Comparison of ENCODE assay signal across 21 cellular contexts in the genomic region with DNA sequence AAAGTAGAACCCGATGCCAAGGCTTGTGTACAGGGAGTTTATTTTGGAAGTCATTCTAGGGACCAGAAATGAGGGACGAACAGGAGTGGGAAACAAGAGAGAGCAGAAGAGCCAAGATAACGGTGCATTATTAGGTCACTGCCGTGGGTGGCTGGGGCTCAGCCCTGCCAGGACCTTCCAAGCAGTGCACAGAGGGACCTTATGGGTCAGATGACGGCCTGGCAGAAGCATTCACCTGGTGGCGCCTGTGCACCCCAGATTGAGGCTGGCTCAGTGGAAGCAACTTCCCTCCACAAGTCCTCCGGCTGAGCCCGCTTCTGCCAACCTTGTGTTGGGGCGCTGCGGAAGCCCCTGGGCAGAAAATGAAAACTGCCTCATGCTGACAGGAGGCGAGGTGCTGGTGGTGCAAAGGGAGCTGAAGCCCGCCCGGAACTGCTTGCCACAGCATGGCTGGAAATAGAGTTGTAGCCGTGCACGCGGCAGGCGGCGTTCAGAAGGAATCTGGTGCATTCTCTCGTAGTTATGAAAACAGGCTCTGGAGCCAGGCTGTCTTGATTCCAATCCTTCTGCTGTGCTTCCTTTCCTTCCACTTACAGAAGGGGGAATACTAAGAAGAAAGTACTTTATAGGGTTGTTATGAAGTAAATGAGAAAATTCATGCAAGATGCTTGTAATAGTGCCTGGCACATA. TPM values are rescaled to one million over a fixed set of nuclear protein-coding genes. Genes with fewer than 3 reads are reported as not detected.
A peak's percentile ranks its signal among the peaks of the same experiment; 100 is the strongest.
DNase-seq lines count a peak whose midpoint lies in the region; FAIRE-seq and TF ChIP-seq lines count a peak whose summit lies in the region.
"Had no signal": no experiment of that assay in that cellular context is flagged by ENCODE, and none has a peak within 500 bp of the region (broad histone marks: within the 10 kb centered on the region; RNA-seq: fewer than 3 reads in every experiment).

No MANE protein-coding gene starts in this region.

- H3K23me2 ChIP-seq in H1 (ENCODE audit: low read depth, low read length): no peaks in the 10 kb centered on the region

- no peak overlapping the region for H4K8ac ChIP-seq in H1 (ENCODE audit: extremely low read depth, insufficient read depth, low read length)

- no peak overlapping the region for H3K4me3 Mint-ChIP-seq in neural crest cell
- H3K4me3 Mint-ChIP-seq in mesothelial cell of epicardium: no peak overlapping the region
- H3K4me3 Mint-ChIP-seq: CD4-positive, CD25-positive, alpha-beta regulatory T cell; HFFc6 had no signal

- H3K79me2 ChIP-seq in GM23248 (ENCODE audit: insufficient read depth) (no peaks in the 10 kb centered on the region), H1 (ENCODE audit: control insufficient read depth in 1 of 2, insufficient read depth in 2 of 2, low read length in 2 of 2) (no peaks in the 10 kb centered on the region)

- peaks cover 36% of the 10 kb centered on the region for H3K4me1 Mint-ChIP-seq in neural crest cell
- peaks cover 6% of the 10 kb centered on the region for H3K4me1 Mint-ChIP-seq in mesothelial cell of epicardium

- CTCF ChIA-PET in H1 (lab: Charles Lee; ENCODE audit: partially characterized antibody): interaction anchor here (1.3 to 38.2 kb wide), 5 partner anchors 12 to 132 kb away, joined by 3 to 731 read pairs (median 26); no protein-coding TSS in a partner anchor

- H3K4me1 ChIP-seq in GM23248 (ENCODE audit: insufficient read depth): no peaks in the 10 kb centered on the region
- H3K4me1 ChIP-seq in H1 (replicated peaks in 1 of 4; ENCODE audit: control insufficient read depth in 3 of 4, insufficient read depth in 4 of 4, low read length in 3 of 4): peaks cover 2 to 17% (median 6%) of the 10 kb centered on the region in 4 experiments

- no peak overlapping the region for H2BK5ac ChIP-seq in H1 (ENCODE audit: low read depth, low read length)

- H3K27me3 Mint-ChIP-seq in neural crest cell (ENCODE audit: low read depth): no peaks in the 10 kb centered on the region
- H3K27me3 Mint-ChIP-seq in mesothelial cell of epicardium (ENCODE audit: low read depth): no peaks in the 10 kb centered on the region
- H3K27me3 Mint-ChIP-seq: CD4-positive, CD25-positive, alpha-beta regulatory T cell had no signal

- H2BK120ac ChIP-seq in H1 (replicated peaks; ENCODE audit: low read depth, low read length): no peak overlapping the region

- no peak overlapping the region for H3K27ac ChIP-seq in GM23248
- no peak overlapping the region for H3K27ac ChIP-seq in H1 (ENCODE audit: low read depth, low read length)
- H3K27ac ChIP-seq: HL-60 had no signal

- H4K91ac ChIP-seq in H1 (replicated peaks; ENCODE audit: insufficient read length, low read length): no peak overlapping the region

- H4K5ac ChIP-seq in H1 (ENCODE audit: insufficient read length, low read depth, low read length): no peak overlapping the region

- TF ChIP-seq EP300 in H1 (IDR thresholded peaks at IDR 0.05; ENCODE audit: borderline replicate concordance in 1 of 2, low read depth in 2 of 2, low read length in 2 of 2): no peak

- TF ChIP-seq RAD21 in H1 (IDR thresholded peaks at IDR 0.05 in 1 of 2, conservative IDR thresholded peaks at IDR 0.05 in 1 of 2; ENCODE audit: low read depth in 2 of 2, low read length in 2 of 2): 0 out of 4 replicates have a peak, but pooled peaks of 1 of the 2 experiments have one; percentile 10

- H3K9ac ChIP-seq in GM23248: no peak overlapping the region
- no peak overlapping the region for H3K9ac ChIP-seq in H1 (replicated peaks in 1 of 4; ENCODE audit: extremely low read depth in 1 of 4, low read depth in 3 of 4, low read length in 3 of 4)

- H3K56ac ChIP-seq in H1 (replicated peaks; ENCODE audit: insufficient read length, low read depth, low read length): no peak overlapping the region

- no peaks in the 10 kb centered on the region for H3K9me3 ChIP-seq in GM23248 (ENCODE audit: low read depth)
- no peaks in the 10 kb centered on the region for H3K9me3 ChIP-seq in H1 (ENCODE audit: insufficient read depth in 2 of 2, low read depth in 1 of 2, low read length in 1 of 2)

- H3K23ac ChIP-seq in H1 (ENCODE audit: insufficient read length): no peak overlapping the region

- H3K4me3 ChIP-seq in GM23248: no peak overlapping the region
- H3K4me3 ChIP-seq in H1 (ENCODE audit: extremely low read depth in 1 of 4, insufficient read depth in 2 of 4, low read depth in 3 of 4, low read length in 4 of 4): no peak overlapping the region
- H3K4me3 ChIP-seq in lower leg skin (ENCODE audit: low read depth, poor library complexity, severe bottlenecking): no peak overlapping the region

- intact Hi-C loops in lower leg skin (cut with DNase I; ENCODE audit: low total_unique reads): no loop called here

- DNase-seq in AG08395 (ENCODE audit: low spot score) (peak; percentile 11), GM23248 (peak; percentile 52), H1 (ENCODE audit: low read depth in 1 of 2, low spot score in 2 of 2) (no peak), neural crest cell (ENCODE audit: low read depth, low spot score) (no peak), mesothelial cell of epicardium (ENCODE audit: low spot score in 2 of 2, unreplicated experiment in 2 of 2) (no peak), NCI-H1105 (lab: John Stamatoyannopoulos, UW) (no peak), HT-29 (ENCODE audit: low spot score) (no peak), lower leg skin (ENCODE audit: low spot score in 2 of 2) (no peak)
- DNase-seq: AML-193; CD4-positive, CD25-positive, alpha-beta regulatory T cell; DMS79 treated with DMSO at 0.1 percent for 48 hours; GF-D8; GOT3; HFFc6; KG1; NCI-H1092; NCI-H1694 treated with DMSO at 0.1 percent for 48 hours; NCI-H446; NCI-H774 had no signal

- no peaks in the 10 kb centered on the region for H3F3A ChIP-seq in GM23248 (ENCODE audit: insufficient read depth)

- TF ChIP-seq POLR2A in H1 (IDR thresholded peaks at IDR 0.05; ENCODE audit: control extremely low read depth in 1 of 2, low read depth in 2 of 2, low read length in 2 of 2) (no peak), lower leg skin (IDR thresholded peaks at IDR 0.05) (no peak)

- FAIRE-seq in H1 (lab: Jason Lieb, UNC): no peak
- FAIRE-seq: A204.1 had no signal

- H3K4me2 ChIP-seq in GM23248 (ENCODE audit: unreplicated experiment) (no peak overlapping the region), H1 (ENCODE audit: insufficient read depth in 1 of 2, low read depth in 2 of 2, low read length in 2 of 2) (no peak overlapping the region)

- peaks cover 21% of the 10 kb centered on the region for H3K27me3 ChIP-seq in GM23248 (replicated peaks; ENCODE audit: insufficient read depth)
- H3K27me3 ChIP-seq in H1 (replicated peaks in 1 of 4; ENCODE audit: control insufficient read depth in 3 of 4, extremely low read depth in 1 of 4, insufficient read depth in 3 of 4, low read length in 3 of 4): no peaks in the 10 kb centered on the region

- H3K9me2 ChIP-seq in GM23248 (ENCODE audit: insufficient read depth): no peaks in the 10 kb centered on the region

- H2BK20ac ChIP-seq in H1 (ENCODE audit: low read length): no peak overlapping the region

- 37 to 38% methylated on average over 19 of the region's 19 CpGs for WGBS in GM23248 (ENCODE audit: low coverage in 1 of 2, low lambda C conversion rate in 2 of 2, missing lambda C conversion rate in 2 of 2), 2 experiments
- 96% methylated on average over 19 of the region's 19 CpGs; no CpG with 5 or more reads in 1 of the 2 experiments for WGBS in H1 (ENCODE audit: extremely low coverage in 1 of 2, insufficient coverage in 1 of 2, insufficient read length in 1 of 2, insufficient replicate concordance in 2 of 2, low coverage in 1 of 2, low lambda C conversion rate in 2 of 2, missing lambda C conversion rate in 1 of 2), 2 experiments
- 89 to 91% methylated on average over 19 of the region's 19 CpGs for WGBS in lower leg skin, 2 donors

- no peak overlapping the region for H3K18ac ChIP-seq in H1 (ENCODE audit: extremely low read depth, low read length)

- H3K36me3 ChIP-seq in GM23248 (ENCODE audit: low read depth) (no peaks in the 10 kb centered on the region), H1 (ENCODE audit: control insufficient read depth in 2 of 4, insufficient read depth in 4 of 4, low read length in 3 of 4) (no peaks in the 10 kb centered on the region)

- peak overlapping the region; percentile 19; the same call in 1 of the 2 replicates for H2AFZ ChIP-seq in GM23248
- no peak overlapping the region for H2AFZ ChIP-seq in H1 (ENCODE audit: low read length)

- POLR2A ChIA-PET in H1 (lab: Charles Lee; ENCODE audit: partially characterized antibody): interaction anchor here (1.5 kb wide), 1 partner anchor 13 kb away, joined by 3 read pairs; no protein-coding TSS in a partner anchor

- H3K9me3 Mint-ChIP-seq in neural crest cell (no peaks in the 10 kb centered on the region), mesothelial cell of epicardium (no peaks in the 10 kb centered on the region)
- H3K9me3 Mint-ChIP-seq: CD4-positive, CD25-positive, alpha-beta regulatory T cell; HFFc6 had no signal

- H3K27ac Mint-ChIP-seq in neural crest cell (ENCODE audit: unreplicated experiment) (peak overlapping the region; percentile 8), mesothelial cell of epicardium (no peak overlapping the region)
- H3K27ac Mint-ChIP-seq: CD4-positive, CD25-positive, alpha-beta regulatory T cell; HFFc6 had no signal

- H3K36me3 Mint-ChIP-seq in neural crest cell (ENCODE audit: low read depth) (no peaks in the 10 kb centered on the region), mesothelial cell of epicardium (no peaks in the 10 kb centered on the region)
- H3K36me3 Mint-ChIP-seq: CD4-positive, CD25-positive, alpha-beta regulatory T cell had no signal

- TF ChIP-seq CTCF in H1 (IDR thresholded peaks at IDR 0.05; ENCODE audit: control extremely low read depth in 1 of 3, insufficient read depth in 1 of 3, low read depth in 1 of 3, low read length in 3 of 3) (no peak), neural crest cell (conservative IDR thresholded peaks at IDR 0.05) (no peak), mesothelial cell of epicardium (IDR thresholded peaks at IDR 0.05; ENCODE audit: unreplicated experiment) (no peak), lower leg skin (IDR thresholded peaks at IDR 0.05) (no peak)

- H3K14ac ChIP-seq in H1 (ENCODE audit: insufficient read length): no peak overlapping the region

- H2BK12ac ChIP-seq in H1 (ENCODE audit: low read depth, low read length): no peak overlapping the region

- H2BK15ac ChIP-seq in H1 (ENCODE audit: low read length): 0 out of 2 replicates have a peak overlapping the region, but pooled peaks have one; percentile 47

- H4K20me1 ChIP-seq in GM23248 (ENCODE audit: insufficient read depth) (no peaks in the 10 kb centered on the region), H1 (replicated peaks in 1 of 2; ENCODE audit: control insufficient read depth in 1 of 2, insufficient read depth in 2 of 2, low read length in 2 of 2) (no peaks in the 10 kb centered on the region)

- H3K4ac ChIP-seq in H1 (replicated peaks; ENCODE audit: insufficient read length, low read depth, low read length): no peak overlapping the region

- no peak overlapping the region for H2AK5ac ChIP-seq in H1 (ENCODE audit: low read depth, low read length)

- no peaks in the 10 kb centered on the region for H3K79me1 ChIP-seq in H1 (ENCODE audit: low read depth, low read length)

- in situ Hi-C loops in GM23248 (cut with MboI): no loop called here

RNA-seq across cellular contexts. Expression of a gene that starts 22.2 kb away (rescaled TPM):
- 59.9 and 66.5 TPM in 2 replicates for total RNA-seq in GM23248 (2014; rRNA removed; shearing (Covaris generic))
- polyA plus RNA-seq in GM23248 (2016; fragmentation: Nextera tagmentation; extraction: Ambion mirVana): 117 and 118 TPM in 2 replicates
- 46.3 and 53.7 TPM in 2 replicates for total RNA-seq in H1 (2021; fragmentation: NEBNext Ultra II Directional; extraction: Animal tissue kit (Norgen Biotek cat#: 25700))
- polyA plus RNA-seq in H1 (2011; rRNA removed): 34.0 and 47.5 TPM in 2 replicates
- polyA plus RNA-seq in H1 (2011; cell fraction: cytosol; rRNA removed): 25.8 TPM
- polyA plus RNA-seq in H1 (2011; cell fraction: nucleus; rRNA removed): 48.2 TPM
- 44.1 to 78.7 TPM (median 68.4 TPM) in 4 replicates for polyA plus RNA-seq in H1 (2012, experiment 1 of 2)
- polyA plus RNA-seq in H1 (2012, experiment 2 of 2): 49.8 TPM
- polyA plus RNA-seq in H1 (2013, experiment 1 of 2): 52.1 TPM
- 59.6 TPM for polyA plus RNA-seq in H1 (2013, experiment 2 of 2)
- 26.4 and 26.9 TPM in 2 replicates for polyA minus RNA-seq in H1 (2011; rRNA and poly(A)+ RNA removed)
- 34.6 TPM for polyA minus RNA-seq in H1 (2011; cell fraction: cytosol; rRNA and poly(A)+ RNA removed)
- 44.5 TPM for polyA minus RNA-seq in H1 (2011; cell fraction: nucleus; rRNA and poly(A)+ RNA removed)
- 83.6 and 85.6 TPM in 2 replicates for total RNA-seq in neural crest cell
- 71.0 to 81.0 TPM (median 73.1 TPM) in 3 replicates for total RNA-seq in mesothelial cell of epicardium
- 65.5 and 72.6 TPM in 2 replicates for total RNA-seq in HT-29 (2014; rRNA removed; shearing (Covaris generic))
- total RNA-seq in lower leg skin: 100 to 1,000 TPM in 1 of 4 donors, 10 to 100 TPM in 3; 42.4 to 128 (median 47.2) TPM

Comparison
In these comparisons a context has a peak if more than half of its experiments do, and no peak if none do; other contexts are left out.
1. DNase-seq: peak in AG08395 (single experiment) and GM23248 (single experiment); none in H1 (0 of 2), neural crest cell (single experiment), mesothelial cell of epicardium (0 of 2), NCI-H1105 (single experiment), HT-29 (single experiment) and lower leg skin (0 of 2).